Comparison of ENCODE assay signal across 9 cellular contexts in the genomic region with DNA sequence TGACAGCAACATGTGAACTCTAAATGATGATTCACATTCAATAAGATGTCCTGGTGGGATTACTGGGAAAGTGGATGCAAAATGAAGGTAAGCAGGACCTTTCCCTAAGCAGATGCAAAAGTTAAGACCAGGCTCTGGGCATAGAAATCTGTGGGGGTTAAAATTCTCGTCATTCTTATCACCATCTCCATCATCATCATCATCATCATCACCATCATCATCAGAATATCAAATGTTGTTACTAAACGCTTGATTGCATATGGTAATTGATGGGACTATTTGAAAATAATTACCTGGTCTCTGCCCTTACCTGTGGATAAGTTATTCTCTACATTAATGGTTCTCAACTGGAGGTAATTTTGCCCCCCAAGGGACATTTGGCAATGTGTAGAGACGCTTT. TPM values are rescaled to one million over a fixed set of nuclear protein-coding genes. Genes with fewer than 3 reads are reported as not detected.
"Had no signal": no experiment of that assay in that cellular context is flagged by ENCODE, and none has a peak within 500 bp of the region (broad histone marks: within the 10 kb centered on the region; RNA-seq: fewer than 3 reads in every experiment).

No MANE protein-coding gene starts in this region.

- FAIRE-seq: HTR-8/SVneo, K562 had no signal

- DNase-seq: IMR-90, KBM-7, KG1 had no signal

- H3K4me2 ChIP-seq: KMS-11 had no signal

- ATAC-seq: K562 had no signal

- H3K9ac ChIP-seq: KMS-11 had no signal

- H3K4me3 ChIP-seq: K562 had no signal

- H3K27ac ChIP-seq: HL-60, KMS-11 had no signal

RNA-seq across cellular contexts. Expression of a gene that starts 41.9 kb away (rescaled TPM):
- total RNA-seq: HT-29, HT1080, IMR-90, K562 had no signal
- polyA plus RNA-seq: IMR-90, K562 had no signal
